In the genomic region with DNA sequence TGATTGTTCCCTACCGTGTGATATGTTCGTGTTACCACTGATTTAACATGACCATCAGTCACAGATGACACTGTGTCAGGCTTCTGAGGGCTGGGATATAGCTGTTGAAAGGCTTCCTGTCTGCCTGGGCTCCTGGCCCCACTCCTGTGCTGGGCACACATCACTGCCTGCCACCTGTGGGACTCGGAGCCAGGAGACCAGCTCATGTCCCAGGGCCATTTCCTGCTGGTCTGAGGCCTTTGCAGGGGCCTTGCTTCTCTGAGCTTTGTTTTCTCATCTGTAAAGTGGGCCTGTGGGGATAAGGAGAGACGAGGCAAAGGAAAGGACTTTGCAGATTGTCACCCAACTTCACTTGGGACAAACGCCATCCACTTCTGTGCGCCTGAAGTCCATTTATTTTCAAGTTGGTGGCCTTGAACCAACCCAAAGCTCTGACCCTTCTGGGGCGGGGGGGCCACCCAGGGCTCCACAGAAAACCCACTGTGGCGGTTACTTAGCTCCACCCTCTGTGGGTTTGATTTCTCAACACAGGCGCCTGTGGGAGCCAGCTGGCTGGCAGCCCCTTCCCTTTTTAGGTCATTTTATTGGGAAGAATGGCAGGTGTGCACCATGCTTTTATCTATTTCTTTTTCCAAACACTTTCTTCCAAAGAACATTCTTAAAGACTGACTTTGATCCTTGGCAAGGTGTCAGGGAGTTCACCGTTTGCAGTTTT, we compare ENCODE assay signal across 10 cellular contexts. TPM values are rescaled to one million over a fixed set of nuclear protein-coding genes. Genes with fewer than 3 reads are reported as not detected.
DNase-seq lines count a peak whose midpoint lies in the region; ATAC-seq and TF ChIP-seq lines count a peak whose summit lies in the region.
"Had no signal": no experiment of that assay in that cellular context is flagged by ENCODE, and none has a peak within 500 bp of the region (broad histone marks: within the 10 kb centered on the region; RNA-seq: fewer than 3 reads in every experiment).

No MANE protein-coding gene starts in this region.

- H3K4me3 ChIP-seq in fibroblast of the aortic adventitia (ENCODE audit: low read depth, low read length), result no peak overlapping the region
- H3K4me3 ChIP-seq in psoas muscle, result no peak overlapping the region
- H3K4me3 ChIP-seq: SK-N-MC had no signal

- intact Hi-C loops in psoas muscle (cut with DNase I), result no loop called here

- no peak overlapping the region for H3K27ac ChIP-seq in psoas muscle
- H3K27ac ChIP-seq: SK-N-MC had no signal

- in situ Hi-C loops in GM13977 (cut with MboI; ENCODE audit: low pct_unique_long_range_greater_than_20kb, low sequenced_read_pairs, unreplicated experiment), result no loop called here

- no peak for ATAC-seq in psoas muscle
- no peak for ATAC-seq in HG02938 (IDR thresholded peaks at IDR 0.05; ENCODE audit: unreplicated experiment)

- 61 to 71% (median 65%) methylated on average over 10 of the region's 10 CpGs for WGBS in psoas muscle, 3 donors

- peaks cover 0 to 13% of the 10 kb centered on the region in 2 donors for H3K36me3 ChIP-seq in psoas muscle (ENCODE audit: insufficient read depth in 1 of 2, low read depth in 1 of 2)

- DNase-seq in GM13977 (ENCODE audit: low spot score) (peak; percentile 10), NOMO-1 treated with DMSO at 0.1 percent for 48 hours (lab: John Stamatoyannopoulos, UW; ENCODE audit: unreplicated experiment) (peak; percentile 73), fibroblast of the aortic adventitia (ENCODE audit: low read depth) (peak; percentile 58), psoas muscle (peak; percentile 27 to 53), DMS79 treated with DMSO at 0.1 percent for 48 hours (lab: John Stamatoyannopoulos, UW) (no peak), SW 1271 (lab: John Stamatoyannopoulos, UW) (no peak)
- DNase-seq: mesendoderm, NCI-H1105 had no signal

- TF ChIP-seq CTCF in GM13977 (IDR thresholded peaks at IDR 0.05; ENCODE audit: extremely low read depth, insufficient read depth, missing control alignments), result no peak
- TF ChIP-seq CTCF in fibroblast of the aortic adventitia (IDR thresholded peaks at IDR 0.05; ENCODE audit: insufficient read depth, low read length), result no peak
- no peak for TF ChIP-seq CTCF in psoas muscle (IDR thresholded peaks at IDR 0.05)

- H3K4me1 ChIP-seq in psoas muscle, result no peaks in the 10 kb centered on the region

- H3K9me3 ChIP-seq in psoas muscle, result no peaks in the 10 kb centered on the region

- H3K27me3 ChIP-seq in psoas muscle (ENCODE audit: insufficient read depth in 3 of 3, low read length in 2 of 3), result no peaks in the 10 kb centered on the region

RNA-seq across cellular contexts. Expression of gene BEGAIN, which starts 54.1 kb away (rescaled TPM):
- total RNA-seq in fibroblast of the aortic adventitia (ENCODE audit: low replicate concordance), result 0.18 and 0.33 TPM in 2 replicates
- 1 to 10 TPM in 2 of 4 donors, under 1 TPM in 2; 0.13 to 1.0 (median 0.91) TPM for total RNA-seq in psoas muscle
- under 1 TPM in 2 of 3 donors, not detected in 1; 0.08 to 0.14 TPM for polyA plus RNA-seq in psoas muscle

Comparison
In these comparisons a context has a peak if more than half of its experiments do, and no peak if none do; other contexts are left out.
1. DNase-seq: peak in GM13977 (single experiment), NOMO-1 treated with DMSO at 0.1 percent for 48 hours (single experiment), fibroblast of the aortic adventitia (single experiment) and psoas muscle (2 of 2); none in DMS79 treated with DMSO at 0.1 percent for 48 hours (single experiment) and SW 1271 (0 of 2).